8 cellular contexts compared by ENCODE assay signal in the genomic region with DNA sequence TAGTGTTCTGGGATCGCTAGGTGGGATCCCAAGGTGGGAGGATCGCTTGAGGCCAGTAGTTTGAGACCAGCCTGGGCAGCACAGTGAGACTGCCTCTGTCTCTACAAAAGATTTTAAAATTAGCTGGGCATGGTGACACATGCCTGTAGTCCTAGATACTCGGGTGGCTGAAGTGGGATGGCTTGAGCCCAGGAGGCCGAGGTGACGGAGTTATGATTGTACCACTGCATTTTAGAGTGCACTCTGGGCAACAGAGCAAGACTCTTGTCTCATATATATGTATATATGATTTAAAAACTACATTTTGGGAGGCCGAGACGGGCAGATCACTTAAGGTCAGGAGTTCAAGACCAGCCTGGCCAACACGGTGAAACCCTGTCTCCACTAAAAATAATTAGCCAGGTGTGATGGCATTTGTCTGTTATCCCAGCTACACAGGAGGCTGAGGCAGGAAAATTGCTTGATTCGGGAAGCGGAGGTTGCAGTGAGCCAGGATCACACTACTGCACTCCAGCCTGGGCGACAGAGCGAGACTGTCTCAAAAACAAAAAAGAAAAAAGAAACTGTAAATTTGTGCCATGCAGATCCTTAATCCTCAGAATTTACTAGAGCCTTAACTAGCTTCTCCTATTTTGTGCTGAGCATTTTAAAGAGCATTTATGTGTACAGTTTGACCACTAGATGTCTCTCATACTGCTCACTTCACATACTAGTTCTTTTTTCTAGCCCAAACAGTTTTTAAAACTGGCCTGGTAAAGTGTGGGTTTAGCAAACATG.
A peak's percentile ranks its signal among the peaks of the same experiment; 100 is the strongest.
DNase-seq lines count a peak whose midpoint lies in the region; ATAC-seq and TF ChIP-seq lines count a peak whose summit lies in the region.

No MANE protein-coding gene starts in this region.

- peak overlapping the region in 1 of 2 donors; percentile 48 for H3K27ac Mint-ChIP-seq in stimulated activated naive CD8-positive, alpha-beta T cell treated with anti-CD3 and anti-CD28 coated beads, Interleukin-15, amount 100 ng/mL, for 72 hours

- peak; percentile 55 for DNase-seq in EL
- DNase-seq in HCT116 (ENCODE audit: low read depth, low spot score), result peak; percentile 38
- peak; percentile 49 for DNase-seq in NCI-H2196 (lab: John Stamatoyannopoulos, UW; ENCODE audit: unreplicated experiment)
- DNase-seq in amniotic epithelial cell (ENCODE audit: low read depth), result peak; percentile 62
- no peak for DNase-seq in right atrium auricular region (ENCODE audit: low spot score)
- no peak for DNase-seq in smooth muscle cell (lab: John Stamatoyannopoulos, UW; ENCODE audit: unreplicated experiment)
- no peak for DNase-seq in stimulated activated naive CD8-positive, alpha-beta T cell treated with anti-CD3 and anti-CD28 coated beads, Interleukin-15, amount 100 ng/mL, for 72 hours

- H3K9ac ChIP-seq in HCT116 (ENCODE audit: low read length), result no peak overlapping the region
- H3K9ac ChIP-seq in smooth muscle cell (ENCODE audit: low read depth), result no peak overlapping the region

- peak; percentile 79 for TF ChIP-seq RAD21 in HCT116 (IDR thresholded peaks at IDR 0.05; ENCODE audit: low read depth)

- H3K4me3 Mint-ChIP-seq in stimulated activated naive CD8-positive, alpha-beta T cell treated with anti-CD3 and anti-CD28 coated beads, Interleukin-15, amount 100 ng/mL, for 72 hours, result no peak overlapping the region

- no peak overlapping the region for H2AFZ ChIP-seq in HCT116 (ENCODE audit: low read depth, low read length, poor library complexity, severe bottlenecking)
- H2AFZ ChIP-seq in smooth muscle cell (ENCODE audit: low read depth), result no peak overlapping the region

- 83% methylated on average over 12 of the region's 12 CpGs for WGBS in smooth muscle cell (ENCODE audit: low lambda C conversion rate)

- CTCF ChIA-PET in HCT116 (lab: Charles Lee), result interaction anchor here (0.5 to 2.6 kb wide), 23 partner anchors 9 to 488 kb away, joined by 3 to 79 read pairs (median 4); no protein-coding TSS in a partner anchor

- H3F3A ChIP-seq in smooth muscle cell (ENCODE audit: low read depth), result peaks cover 14% of the 10 kb centered on the region

- H3K9me3 Mint-ChIP-seq in stimulated activated naive CD8-positive, alpha-beta T cell treated with anti-CD3 and anti-CD28 coated beads, Interleukin-15, amount 100 ng/mL, for 72 hours, result no peaks in the 10 kb centered on the region

- H3K36me3 ChIP-seq in HCT116 (ENCODE audit: control insufficient read depth in 1 of 2, insufficient read depth in 2 of 2, low read length in 2 of 2), result no peaks in the 10 kb centered on the region
- H3K36me3 ChIP-seq in right atrium auricular region, result peaks cover 8% of the 10 kb centered on the region
- H3K36me3 ChIP-seq in smooth muscle cell (ENCODE audit: low read depth), result peaks cover 7% of the 10 kb centered on the region

- intact Hi-C loops in HCT116 (cut with micrococcal nuclease), result loop anchor here (1.0 to 10.0 kb wide), 3 partner anchors 144 to 483 kb away; no protein-coding TSS in a partner anchor

- no peak overlapping the region for H3K27ac ChIP-seq in HCT116 (ENCODE audit: low read depth, low read length)
- H3K27ac ChIP-seq in right atrium auricular region, result peak overlapping the region; percentile 7 to 24
- no peak overlapping the region for H3K27ac ChIP-seq in smooth muscle cell (ENCODE audit: low read depth)

- H3K27me3 ChIP-seq in HCT116 (ENCODE audit: insufficient read depth, low read length) (no peaks in the 10 kb centered on the region), right atrium auricular region (no peaks in the 10 kb centered on the region), smooth muscle cell (ENCODE audit: low read depth) (no peaks in the 10 kb centered on the region)

- H3K4me3 ChIP-seq in HCT116 (replicated peaks in 1 of 2; ENCODE audit: low read depth in 1 of 2, low read length in 2 of 2) (no peak overlapping the region), right atrium auricular region (no peak overlapping the region), smooth muscle cell (no peak overlapping the region)

- no peaks in the 10 kb centered on the region for H3K4me1 Mint-ChIP-seq in stimulated activated naive CD8-positive, alpha-beta T cell treated with anti-CD3 and anti-CD28 coated beads, Interleukin-15, amount 100 ng/mL, for 72 hours

- POLR2A ChIA-PET in HCT116 (lab: Charles Lee), result interaction anchor here (1.0 kb wide), 1 partner anchor 24 kb away, joined by 3 read pairs; no protein-coding TSS in a partner anchor

- H3K27me3 Mint-ChIP-seq in stimulated activated naive CD8-positive, alpha-beta T cell treated with anti-CD3 and anti-CD28 coated beads, Interleukin-15, amount 100 ng/mL, for 72 hours, result no peaks in the 10 kb centered on the region

- H3K4me1 ChIP-seq in HCT116 (ENCODE audit: control insufficient read depth in 1 of 2, insufficient read depth in 2 of 2, low read length in 2 of 2) (no peaks in the 10 kb centered on the region), right atrium auricular region (peaks cover 0 to 8% of the 10 kb centered on the region in 2 donors), smooth muscle cell (ENCODE audit: low read depth) (no peaks in the 10 kb centered on the region)

- H3K79me2 ChIP-seq in HCT116 (ENCODE audit: insufficient read depth, low read length), result no peaks in the 10 kb centered on the region
- H3K79me2 ChIP-seq in smooth muscle cell (ENCODE audit: low read depth), result no peaks in the 10 kb centered on the region

- no peak for TF ChIP-seq POLR2A in HCT116 (IDR thresholded peaks at IDR 0.05; ENCODE audit: borderline replicate concordance, extremely low read depth, insufficient read depth, insufficient read length)

- ATAC-seq in HCT116 (peak; percentile 84), HG03139 (IDR thresholded peaks at IDR 0.05; ENCODE audit: unreplicated experiment) (no peak)
- no peak for ATAC-seq in stimulated activated naive CD8-positive, alpha-beta T cell treated with anti-CD3 and anti-CD28 coated beads, Interleukin-15, amount 100 ng/mL, for 72 hours

- RAD21 ChIA-PET in HCT116 (lab: Charles Lee; ENCODE audit: low non-redundant PET in 1 of 2, low total read pairs in 2 of 2, uncharacterized antibody in 2 of 2, unreplicated experiment in 2 of 2), result interaction anchor here (0.6 to 1.7 kb wide), 10 partner anchors 30 to 490 kb away, joined by 3 to 6 read pairs (median 3); no protein-coding TSS in a partner anchor

- H3K4me2 ChIP-seq in HCT116 (ENCODE audit: low read length) (no peak overlapping the region), smooth muscle cell (no peak overlapping the region)

- TF ChIP-seq CTCF in HCT116 (IDR thresholded peaks at IDR 0.05 in 2 of 3, conservative IDR thresholded peaks at IDR 0.05 in 1 of 3; ENCODE audit: borderline replicate concordance in 1 of 3, insufficient read depth in 1 of 3, low read depth in 2 of 3, low read length in 2 of 3) (peak; percentile 67 to 73 (median 73); a peak in 5 of 6 replicates), right atrium auricular region (IDR thresholded peaks at IDR 0.05) (peak; percentile 66 to 79), smooth muscle cell (IDR thresholded peaks at IDR 0.05; ENCODE audit: borderline replicate concordance, insufficient read depth, poor library complexity, severe bottlenecking) (peak; percentile 66)

- no TSS peak for BruUV-seq in HCT116 (replicated peaks; lab: Mats Ljungman, UMichigan)

- H3K9me3 ChIP-seq in HCT116 (ENCODE audit: control insufficient read depth in 1 of 2, insufficient read depth in 1 of 2, low read depth in 1 of 2, low read length in 2 of 2) (no peaks in the 10 kb centered on the region), right atrium auricular region (no peaks in the 10 kb centered on the region), smooth muscle cell (replicated peaks; ENCODE audit: low read depth) (no peaks in the 10 kb centered on the region)

- no peaks in the 10 kb centered on the region for H3K9me2 ChIP-seq in HCT116 (ENCODE audit: insufficient read depth)

- no peaks in the 10 kb centered on the region for H4K20me1 ChIP-seq in HCT116 (ENCODE audit: insufficient read depth)
- H4K20me1 ChIP-seq in smooth muscle cell (ENCODE audit: low read depth), result no peaks in the 10 kb centered on the region

TF ChIP-seq in HCT116, 20 proteins besides CTCF, POLR2A, EP300 and RAD21:
- TF ChIP-seq ATF3 (IDR thresholded peaks at IDR 0.05) (no peak), EZH2 (IDR thresholded peaks at IDR 0.05) (no peak), ZFX (IDR thresholded peaks at IDR 0.05) (no peak), CBX3 (IDR thresholded peaks at IDR 0.05; ENCODE audit: low read depth) (peak; percentile 35; the same call in 1 of the 2 replicates)
TF ChIP-seq in HCT116: peak in this region for 1.

Comparison
In these comparisons a context has a peak if more than half of its experiments do, and no peak if none do; other contexts are left out.
1. DNase-seq: peak in EL (single experiment), HCT116 (single experiment), NCI-H2196 (single experiment) and amniotic epithelial cell (single experiment); none in right atrium auricular region (single experiment), smooth muscle cell (single experiment) and stimulated activated naive CD8-positive, alpha-beta T cell treated with anti-CD3 and anti-CD28 coated beads, Interleukin-15, amount 100 ng/mL, for 72 hours (0 of 2).
2. H3K27ac ChIP-seq: peak in right atrium auricular region (2 of 2); none in HCT116 (single experiment) and smooth muscle cell (single experiment).
3. Peak in every context shown above with its lines, with median percentiles within 50 percentile points of each other: CTCF ChIP-seq.